8 cellular contexts compared by ENCODE assay signal in the genomic region with DNA sequence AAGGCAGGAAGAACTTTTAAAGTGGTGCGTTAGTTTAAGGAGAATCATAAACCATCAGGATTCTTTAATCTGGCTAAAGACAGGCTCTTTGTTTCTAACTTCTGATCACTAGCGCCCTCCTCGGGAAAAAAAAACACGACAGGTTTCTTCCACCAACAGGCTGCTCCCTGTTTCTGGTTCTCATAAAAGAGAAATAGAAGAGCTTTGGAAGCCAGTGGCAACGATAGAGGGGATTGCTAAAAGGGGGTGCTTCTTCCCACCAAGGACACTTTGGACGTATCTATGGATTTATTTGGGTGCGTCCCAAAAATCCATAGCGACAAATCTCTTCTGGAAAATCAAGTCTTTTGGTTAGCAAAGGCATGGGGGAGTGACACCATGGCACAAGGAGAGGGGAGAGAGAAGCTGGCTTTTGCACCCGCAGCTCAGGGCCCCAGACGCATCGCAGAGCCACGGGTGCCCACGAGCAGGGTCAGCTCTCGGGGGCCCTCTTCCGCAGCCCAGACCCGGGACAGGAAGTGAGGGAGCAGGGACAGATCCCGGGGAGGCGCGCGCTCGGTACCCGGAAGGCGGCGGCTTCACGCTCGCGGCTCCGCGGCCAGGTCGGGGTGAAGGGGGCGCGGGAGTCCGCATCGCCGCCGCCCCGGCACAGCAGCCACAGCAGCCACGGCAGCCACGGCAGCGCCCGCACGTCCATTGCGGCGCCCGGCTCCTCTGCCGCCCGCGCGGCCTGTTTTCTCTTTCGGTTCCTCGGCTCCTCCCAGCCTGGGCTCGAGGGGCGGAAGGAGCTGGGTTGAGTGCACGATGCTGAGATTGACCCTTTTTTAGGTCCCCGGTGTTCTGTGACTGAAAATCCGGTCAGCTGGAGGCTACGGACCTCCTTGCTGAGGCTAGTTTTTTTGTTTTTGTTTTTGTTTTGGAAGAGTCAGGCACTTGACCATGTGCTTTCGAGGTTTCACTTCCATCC. TPM values are rescaled to one million over a fixed set of nuclear protein-coding genes. Genes with fewer than 3 reads are reported as not detected.
DNase-seq lines count a peak whose midpoint lies in the region; ATAC-seq and TF ChIP-seq lines count a peak whose summit lies in the region.

A gene with protein sequence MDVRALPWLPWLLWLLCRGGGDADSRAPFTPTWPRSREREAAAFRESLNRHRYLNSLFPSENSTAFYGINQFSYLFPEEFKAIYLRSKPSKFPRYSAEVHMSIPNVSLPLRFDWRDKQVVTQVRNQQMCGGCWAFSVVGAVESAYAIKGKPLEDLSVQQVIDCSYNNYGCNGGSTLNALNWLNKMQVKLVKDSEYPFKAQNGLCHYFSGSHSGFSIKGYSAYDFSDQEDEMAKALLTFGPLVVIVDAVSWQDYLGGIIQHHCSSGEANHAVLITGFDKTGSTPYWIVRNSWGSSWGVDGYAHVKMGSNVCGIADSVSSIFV (minus strand): TSS at position 716 of the 967 bp plus-strand sequence. CDS start 19 bp downstream, at position 697.

- H3K4me1 Mint-ChIP-seq in natural killer cell: peaks cover 5 to 26% of the 10 kb centered on the region in 2 donors

- H4K20me1 ChIP-seq in fibroblast of lung (ENCODE audit: control insufficient read depth, extremely low read depth, insufficient read depth, low read length): no peaks in the 10 kb centered on the region

- no peaks in the 10 kb centered on the region for H3K36me3 ChIP-seq in HUES6 (ENCODE audit: control insufficient read depth, insufficient read depth, low read length)
- H3K36me3 ChIP-seq in fibroblast of lung (ENCODE audit: control insufficient read depth, insufficient read depth, low read length): no peaks in the 10 kb centered on the region

- peak within 1 kb of the TSS; percentile 100 for H3K4me3 Mint-ChIP-seq in natural killer cell

- H3K79me2 ChIP-seq in fibroblast of lung (ENCODE audit: control insufficient read depth, insufficient read depth, low read length): no peaks in the 10 kb centered on the region

- H3K9me3 ChIP-seq in HUES6 (ENCODE audit: control insufficient read depth, insufficient read depth, low read depth, low read length) (no peaks in the 10 kb centered on the region), fibroblast of lung (ENCODE audit: control insufficient read depth, insufficient read depth, low read depth, low read length) (no peaks in the 10 kb centered on the region)

- H3K4me3 ChIP-seq in HUES6 (ENCODE audit: low read depth, low read length) (peak within 1 kb of the TSS; percentile 63), fibroblast of lung (replicated peaks in 1 of 4; ENCODE audit: control extremely low read depth in 1 of 4, insufficient read depth in 1 of 4, low read depth in 3 of 4, low read length in 4 of 4) (peak within 1 kb of the TSS; percentile 64 to 88 (median 74))

- peak; percentile 53 to 65 for TF ChIP-seq CTCF in fibroblast of lung (conservative IDR thresholded peaks at IDR 0.05 in 1 of 2, IDR thresholded peaks at IDR 0.05 in 1 of 2; ENCODE audit: low read depth in 1 of 2, low read length in 2 of 2)
- TF ChIP-seq CTCF in natural killer cell (IDR thresholded peaks at IDR 0.05): peak; percentile 62

- H3K27ac ChIP-seq in HUES6 (ENCODE audit: low read depth, low read length) (no peak within 1 kb of the TSS), fibroblast of lung (ENCODE audit: insufficient read depth, low read length) (peak within 1 kb of the TSS; percentile 98)

- H3K27me3 ChIP-seq in HUES6 (ENCODE audit: control insufficient read depth, insufficient read depth, low read length) (no peaks in the 10 kb centered on the region; the same call in 1 of the 2 replicates), fibroblast of lung (ENCODE audit: control insufficient read depth, insufficient read depth, low read length) (no peaks in the 10 kb centered on the region)

- ATAC-seq in GM21390 (IDR thresholded peaks at IDR 0.05; ENCODE audit: unreplicated experiment) (peak; percentile 93), natural killer cell (peak; percentile 90 to 91 (median 90))

- H3K27me3 Mint-ChIP-seq in natural killer cell (ENCODE audit: low read depth in 2 of 2): peaks cover 3 to 4% of the 10 kb centered on the region in 2 donors

- H3K27ac Mint-ChIP-seq in natural killer cell: peak within 1 kb of the TSS; percentile 99 to 100

- peak within 1 kb of the TSS; percentile 95 for H2AFZ ChIP-seq in fibroblast of lung (ENCODE audit: low read length)

- H3K4me2 ChIP-seq in fibroblast of lung (ENCODE audit: extremely low read depth, insufficient read depth, low read length): peak within 1 kb of the TSS; percentile 95

- H3K4me1 ChIP-seq in HUES6 (ENCODE audit: control insufficient read depth, insufficient read depth, low read length): no peaks in the 10 kb centered on the region
- H3K4me1 ChIP-seq in fibroblast of lung (ENCODE audit: control insufficient read depth, extremely low read depth, insufficient read depth, low read length): peaks cover 5% of the 10 kb centered on the region

- intact Hi-C loops in natural killer cell (cut with micrococcal nuclease): loop anchor here (2.0 to 10.0 kb wide), 3 partner anchors 146 to 1401 kb away; partner anchors contain the start of gene MAP9

- peak within 1 kb of the TSS; percentile 67 for H3K9ac ChIP-seq in HUES6 (ENCODE audit: low read length)
- H3K9ac ChIP-seq in fibroblast of lung (ENCODE audit: insufficient read depth, low read length): peak within 1 kb of the TSS; percentile 96

- no peaks in the 10 kb centered on the region for H3K36me3 Mint-ChIP-seq in natural killer cell

- H3K9me3 Mint-ChIP-seq in natural killer cell: no peaks in the 10 kb centered on the region

- peak; percentile 78 for DNase-seq in DMS 273 (lab: John Stamatoyannopoulos, UW; ENCODE audit: unreplicated experiment)
- DNase-seq in activated T-helper 1 cell treated with anti-CD3 and anti-CD28 coated beads, Interleukin-2, amount 50 U/mL, for 16 hours (ENCODE audit: low read depth in 1 of 2, low spot score in 1 of 2): peak; percentile 23 to 39
- DNase-seq in fibroblast of lung (ENCODE audit: low read depth in 2 of 2): peak; percentile 73 to 92
- peak; percentile 72 for DNase-seq in natural killer cell
- peak; percentile 72 for DNase-seq in stimulated activated naive CD4-positive, alpha-beta T cell treated with Interleukin-2 at 50 U/mL for 16 hours (lab: John Stamatoyannopoulos, UW)

TF ChIP-seq in PFSK-1, 5 proteins besides CTCF, POLR2A, EP300 and RAD21:
- peak; percentile 62 for TF ChIP-seq POLR2AphosphoS5 (IDR thresholded peaks at IDR 0.05; ENCODE audit: low read depth, low read length)
- TF ChIP-seq, protein P1, sequence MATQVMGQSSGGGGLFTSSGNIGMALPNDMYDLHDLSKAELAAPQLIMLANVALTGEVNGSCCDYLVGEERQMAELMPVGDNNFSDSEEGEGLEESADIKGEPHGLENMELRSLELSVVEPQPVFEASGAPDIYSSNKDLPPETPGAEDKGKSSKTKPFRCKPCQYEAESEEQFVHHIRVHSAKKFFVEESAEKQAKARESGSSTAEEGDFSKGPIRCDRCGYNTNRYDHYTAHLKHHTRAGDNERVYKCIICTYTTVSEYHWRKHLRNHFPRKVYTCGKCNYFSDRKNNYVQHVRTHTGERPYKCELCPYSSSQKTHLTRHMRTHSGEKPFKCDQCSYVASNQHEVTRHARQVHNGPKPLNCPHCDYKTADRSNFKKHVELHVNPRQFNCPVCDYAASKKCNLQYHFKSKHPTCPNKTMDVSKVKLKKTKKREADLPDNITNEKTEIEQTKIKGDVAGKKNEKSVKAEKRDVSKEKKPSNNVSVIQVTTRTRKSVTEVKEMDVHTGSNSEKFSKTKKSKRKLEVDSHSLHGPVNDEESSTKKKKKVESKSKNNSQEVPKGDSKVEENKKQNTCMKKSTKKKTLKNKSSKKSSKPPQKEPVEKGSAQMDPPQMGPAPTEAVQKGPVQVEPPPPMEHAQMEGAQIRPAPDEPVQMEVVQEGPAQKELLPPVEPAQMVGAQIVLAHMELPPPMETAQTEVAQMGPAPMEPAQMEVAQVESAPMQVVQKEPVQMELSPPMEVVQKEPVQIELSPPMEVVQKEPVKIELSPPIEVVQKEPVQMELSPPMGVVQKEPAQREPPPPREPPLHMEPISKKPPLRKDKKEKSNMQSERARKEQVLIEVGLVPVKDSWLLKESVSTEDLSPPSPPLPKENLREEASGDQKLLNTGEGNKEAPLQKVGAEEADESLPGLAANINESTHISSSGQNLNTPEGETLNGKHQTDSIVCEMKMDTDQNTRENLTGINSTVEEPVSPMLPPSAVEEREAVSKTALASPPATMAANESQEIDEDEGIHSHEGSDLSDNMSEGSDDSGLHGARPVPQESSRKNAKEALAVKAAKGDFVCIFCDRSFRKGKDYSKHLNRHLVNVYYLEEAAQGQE (IDR thresholded peaks at IDR 0.05; ENCODE audit: insufficient read depth in 1 of 2, low read depth in 2 of 2, low read length in 2 of 2): no peak
TF ChIP-seq in PFSK-1: peak in this region for 1.

RNA-seq across cellular contexts. Expression of the gene that starts here (rescaled TPM):
- polyA plus RNA-seq in PFSK-1 (2012; ENCODE audit: insufficient read length, low read depth): 0.83 TPM
- 22.1 and 23.6 TPM in 2 replicates for total RNA-seq in fibroblast of lung
- 13.7 and 47.3 TPM in 2 replicates for polyA plus RNA-seq in fibroblast of lung
- 7.6 and 24.4 TPM in 2 replicates for polyA plus RNA-seq in fibroblast of lung (2012)
- polyA minus RNA-seq in fibroblast of lung (ENCODE audit: low replicate concordance): 2.2 and 3.3 TPM in 2 replicates
- 10 to 100 TPM; 20.3 to 25.2 (median 22.2) TPM for total RNA-seq in natural killer cell

Comparison
In these comparisons a context has a peak if more than half of its experiments do, and no peak if none do; other contexts are left out.
1. DNase-seq: peak in every context shown above with its lines; median percentile 82 in fibroblast of lung; 78 in DMS 273; 72 in natural killer cell; 72 in stimulated activated naive CD4-positive, alpha-beta T cell treated with Interleukin-2 at 50 U/mL for 16 hours; 31 in activated T-helper 1 cell treated with anti-CD3 and anti-CD28 coated beads, Interleukin-2, amount 50 U/mL, for 16 hours.